8 cellular contexts compared by ENCODE assay signal in genomic region chr1:26169669-26170471, GRCh38. TPM values are rescaled to one million over a fixed set of nuclear protein-coding genes. Genes with fewer than 3 reads are reported as not detected.
DNase-seq lines count a peak whose midpoint lies in the region; ATAC-seq and TF ChIP-seq lines count a peak whose summit lies in the region.

ZNF593 (plus strand) TSS chr1:26169908; CDS start chr1:26169984, 76 bp downstream.

- peak within 1 kb of the TSS; percentile 88 for H3K27ac Mint-ChIP-seq in activated CD4-positive, alpha-beta T cell treated with anti-CD3 and anti-CD28 coated beads for 36 hours
- H3K27ac Mint-ChIP-seq in chondrocyte (ENCODE audit: unreplicated experiment) = peak within 1 kb of the TSS; percentile 82

- peak within 1 kb of the TSS; percentile 95 for H3K4me3 Mint-ChIP-seq in activated CD4-positive, alpha-beta T cell treated with anti-CD3 and anti-CD28 coated beads for 36 hours
- peak within 1 kb of the TSS; percentile 88 for H3K4me3 Mint-ChIP-seq in chondrocyte (ENCODE audit: unreplicated experiment)

- H3K27me3 Mint-ChIP-seq in activated CD4-positive, alpha-beta T cell treated with anti-CD3 and anti-CD28 coated beads for 36 hours = no peaks in the 10 kb centered on the region
- H3K27me3 Mint-ChIP-seq in chondrocyte (ENCODE audit: low read depth) = no peaks in the 10 kb centered on the region

- CTCF ChIA-PET in activated CD4-positive, alpha-beta T cell treated with anti-CD3 and anti-CD28 coated beads for 36 hours (lab: Charles Lee) = interaction anchor here (0.5 to 2.6 kb wide), 41 partner anchors 9 to 1372 kb away, joined by 3 to 35 read pairs (median 4); partner anchors contain the start of genes CD52, CEP85, DHDDS and PAQR7

- peak; percentile 83 to 89 for DNase-seq in AML-193 (lab: John Stamatoyannopoulos, UW)
- peak; percentile 83 for DNase-seq in NCI-H446 treated with DMSO at 0.1 percent for 48 hours (lab: John Stamatoyannopoulos, UW)
- peak; percentile 94 for DNase-seq in activated CD4-positive, alpha-beta T cell treated with anti-CD3 and anti-CD28 coated beads for 36 hours
- DNase-seq in chondrocyte (ENCODE audit: low spot score) = peak; percentile 95
- DNase-seq in kidney tubule cell (ENCODE audit: low spot score) = peak; percentile 92
- DNase-seq in stimulated activated CD4-positive, alpha-beta T cell treated with anti-CD3 and anti-CD28 coated beads, Interleukin-1b, Interleukin-23, amount 100 ng/mL, for 1 hour (ENCODE audit: low read depth in 2 of 2) = peak; percentile 60 to 75

- TF ChIP-seq CTCF in chondrocyte (IDR thresholded peaks at IDR 0.05) = peak; percentile 97

- H3K4me1 Mint-ChIP-seq in activated CD4-positive, alpha-beta T cell treated with anti-CD3 and anti-CD28 coated beads for 36 hours = peaks cover 10% of the 10 kb centered on the region
- peaks cover 11% of the 10 kb centered on the region for H3K4me1 Mint-ChIP-seq in chondrocyte (ENCODE audit: low read depth)

- POLR2A ChIA-PET in activated CD4-positive, alpha-beta T cell treated with anti-CD3 and anti-CD28 coated beads for 36 hours (lab: Charles Lee) = interaction anchor here (0.9 to 1.2 kb wide), 2 partner anchors 25 to 64 kb away, joined by 3 to 13 read pairs; partner anchors contain the start of gene CEP85

- H3K36me3 Mint-ChIP-seq in activated CD4-positive, alpha-beta T cell treated with anti-CD3 and anti-CD28 coated beads for 36 hours (ENCODE audit: low read depth) = peaks cover 12% of the 10 kb centered on the region
- no peaks in the 10 kb centered on the region for H3K36me3 Mint-ChIP-seq in chondrocyte (ENCODE audit: low read depth)

- ATAC-seq in GM18909 (IDR thresholded peaks at IDR 0.05; ENCODE audit: poor library complexity, unreplicated experiment) (peak; percentile 92), HG03196 (IDR thresholded peaks at IDR 0.05; ENCODE audit: unreplicated experiment) (peak; percentile 84)
- ATAC-seq in activated CD4-positive, alpha-beta T cell treated with anti-CD3 and anti-CD28 coated beads for 36 hours = peak; percentile 96

- intact Hi-C loops in activated CD4-positive, alpha-beta T cell treated with anti-CD3 and anti-CD28 coated beads for 36 hours (cut with DNase I, micrococcal nuclease) = loop anchor here (1.0 to 5.0 kb wide), 8 partner anchors 59 to 262 kb away; partner anchors contain the start of genes CEP85 (in 2 of the 2), DHDDS (in 1 of the 2) and PDIK1L (in 1 of the 2)

- H3K9me3 Mint-ChIP-seq in activated CD4-positive, alpha-beta T cell treated with anti-CD3 and anti-CD28 coated beads for 36 hours (ENCODE audit: low read depth) = no peaks in the 10 kb centered on the region
- no peaks in the 10 kb centered on the region for H3K9me3 Mint-ChIP-seq in chondrocyte (ENCODE audit: low read depth)

RNA-seq across cellular contexts. Expression of gene ZNF593, which starts in this region (rescaled TPM):
- total RNA-seq in activated CD4-positive, alpha-beta T cell treated with anti-CD3 and anti-CD28 coated beads for 36 hours = 10 to 100 TPM; 44.6 to 56.3 TPM
- 19.6 to 27.0 TPM (median 22.4 TPM) in 3 replicates for total RNA-seq in chondrocyte

Comparison
In these comparisons a context has a peak if more than half of its experiments do, and no peak if none do; other contexts are left out.
1. Peak in every context shown above with its lines: DNase-seq and ATAC-seq.